ENCODE assay signal across 36 cellular contexts in genomic region chr9:115016369-115016768, GRCh38.
DNase-seq lines count a peak whose midpoint lies in the region; ATAC-seq and TF ChIP-seq lines count a peak whose summit lies in the region.
"Had no signal": no experiment of that assay in that cellular context is flagged by ENCODE, and none has a peak within 500 bp of the region (broad histone marks: within the 10 kb centered on the region; RNA-seq: fewer than 3 reads in every experiment).

No MANE protein-coding gene starts in this region.

- peaks cover 0 to 58% (median 46%) of the 10 kb centered on the region in 4 donors for H3K4me1 ChIP-seq in sigmoid colon
- H3K4me1 ChIP-seq: colonic mucosa, left lung, suprapubic skin had no signal

- WGBS in sigmoid colon, 2 donors = 44 to 68% methylated on average over 5 of the region's 5 CpGs

- H3K27me3 ChIP-seq in sigmoid colon = no peaks in the 10 kb centered on the region
- H3K27me3 ChIP-seq: colonic mucosa, left lung, ovary, suprapubic skin had no signal

- H3K27ac Mint-ChIP-seq in activated CD8-positive, alpha-beta T cell treated with anti-CD3 and anti-CD28 coated beads, Interleukin-2, amount 10 ng/mL, durations not matched to agents 7 days and 5 days = peak overlapping the region; percentile 2
- no peak overlapping the region for H3K27ac Mint-ChIP-seq in activated CD8-positive, alpha-beta T cell treated with anti-CD3 and anti-CD28 coated beads for 36 hours
- no peak overlapping the region for H3K27ac Mint-ChIP-seq in mesothelial cell of epicardium
- H3K27ac Mint-ChIP-seq: activated CD4-positive, alpha-beta T cell treated with anti-CD3 and anti-CD28 coated beads for 36 hours; activated naive CD4-positive, alpha-beta T cell treated with anti-CD3 and anti-CD28 coated beads, Interleukin-2, amount 50 U/mL, for 24 hours; CD4-positive, CD25-positive, alpha-beta regulatory T cell; nephron progenitor cell had no signal

- ATAC-seq in activated CD8-positive, alpha-beta T cell treated with anti-CD3 and anti-CD28 coated beads, Interleukin-2, amount 10 ng/mL, durations not matched to agents 7 days and 5 days = no peak
- ATAC-seq in activated CD8-positive, alpha-beta T cell treated with anti-CD3 and anti-CD28 coated beads for 36 hours = no peak
- peak; percentile 84 for ATAC-seq in esophagus mucosa
- ATAC-seq: activated CD4-positive, alpha-beta T cell treated with anti-CD3 and anti-CD28 coated beads for 36 hours; left lung; PC-3; Right ventricle myocardium inferior had no signal

- H3K4me3 Mint-ChIP-seq in activated CD8-positive, alpha-beta T cell treated with anti-CD3 and anti-CD28 coated beads, Interleukin-2, amount 10 ng/mL, durations not matched to agents 7 days and 5 days = no peak overlapping the region
- H3K4me3 Mint-ChIP-seq in activated CD8-positive, alpha-beta T cell treated with anti-CD3 and anti-CD28 coated beads for 36 hours = no peak overlapping the region
- H3K4me3 Mint-ChIP-seq in mesothelial cell of epicardium = no peak overlapping the region
- H3K4me3 Mint-ChIP-seq: activated CD4-positive, alpha-beta T cell treated with anti-CD3 and anti-CD28 coated beads for 36 hours; activated naive CD4-positive, alpha-beta T cell treated with anti-CD3 and anti-CD28 coated beads, Interleukin-2, amount 50 U/mL, for 24 hours; CD4-positive, CD25-positive, alpha-beta regulatory T cell; nephron progenitor cell had no signal

- H3K4me3 ChIP-seq in sigmoid colon = no peak overlapping the region
- H3K4me3 ChIP-seq: cardiac muscle cell, colonic mucosa, left lung, ovary, smooth muscle cell, suprapubic skin had no signal

- no peak for TF ChIP-seq POLR2A in sigmoid colon (IDR thresholded peaks at IDR 0.05)

- H3K9me3 Mint-ChIP-seq in activated CD8-positive, alpha-beta T cell treated with anti-CD3 and anti-CD28 coated beads, Interleukin-2, amount 10 ng/mL, durations not matched to agents 7 days and 5 days (ENCODE audit: insufficient read depth) = no peaks in the 10 kb centered on the region
- no peaks in the 10 kb centered on the region for H3K9me3 Mint-ChIP-seq in activated CD8-positive, alpha-beta T cell treated with anti-CD3 and anti-CD28 coated beads for 36 hours
- no peaks in the 10 kb centered on the region for H3K9me3 Mint-ChIP-seq in mesothelial cell of epicardium
- H3K9me3 Mint-ChIP-seq: activated naive CD4-positive, alpha-beta T cell treated with anti-CD3 and anti-CD28 coated beads, Interleukin-2, amount 50 U/mL, for 24 hours; CD4-positive, CD25-positive, alpha-beta regulatory T cell; nephron progenitor cell had no signal

- no peak for DNase-seq in activated CD8-positive, alpha-beta T cell treated with anti-CD3 and anti-CD28 coated beads, Interleukin-2, amount 10 ng/mL, durations not matched to agents 7 days and 5 days
- DNase-seq in activated CD8-positive, alpha-beta T cell treated with anti-CD3 and anti-CD28 coated beads for 36 hours = no peak
- DNase-seq in NOMO-1 treated with DMSO at 0.1 percent for 48 hours (lab: John Stamatoyannopoulos, UW; ENCODE audit: unreplicated experiment) = peak; percentile 38
- no peak for DNase-seq in sigmoid colon
- DNase-seq in LoVo (ENCODE audit: low spot score) = no peak
- no peak for DNase-seq in mesothelial cell of epicardium (ENCODE audit: low spot score in 2 of 2, unreplicated experiment in 2 of 2)
- DNase-seq in epidermal melanocyte (ENCODE audit: insufficient read length, low spot score) = no peak
- DNase-seq: activated CD4-positive, alpha-beta T cell treated with anti-CD3 and anti-CD28 coated beads for 36 hours; activated T-cell treated with anti-CD3 and anti-CD28 coated beads for 4 hours; amygdala; CD4-positive, CD25-positive, alpha-beta regulatory T cell; colonic mucosa; DND-41; effector CD8-positive, alpha-beta T cell; erythroblast; GF-D8; head of caudate nucleus; Kasumi-1; left lung; midbrain; NCI-H1092; NCI-H1694; NCI-H2171; NCI-H510A; nephron progenitor cell; ovary; PC-3; stimulated activated naive CD4-positive, alpha-beta T cell; T-helper 9 cell had no signal

- TF ChIP-seq EP300 in sigmoid colon (IDR thresholded peaks at IDR 0.05) = no peak

- peaks cover 7 to 15% (median 9%) of the 10 kb centered on the region in 4 donors for H3K36me3 ChIP-seq in sigmoid colon
- H3K36me3 ChIP-seq: cardiac muscle cell, colonic mucosa, left lung, ovary, suprapubic skin had no signal

- POLR2A ChIA-PET in activated CD8-positive, alpha-beta T cell treated with anti-CD3 and anti-CD28 coated beads, Interleukin-2, amount 10 ng/mL, durations not matched to agents 7 days and 5 days (lab: Charles Lee) = no interaction called here
- POLR2A ChIA-PET in activated CD8-positive, alpha-beta T cell treated with anti-CD3 and anti-CD28 coated beads for 36 hours (lab: Charles Lee) = no interaction called here

- peaks cover 2% of the 10 kb centered on the region for H3K36me3 Mint-ChIP-seq in activated CD8-positive, alpha-beta T cell treated with anti-CD3 and anti-CD28 coated beads, Interleukin-2, amount 10 ng/mL, durations not matched to agents 7 days and 5 days (ENCODE audit: low read depth)
- no peaks in the 10 kb centered on the region for H3K36me3 Mint-ChIP-seq in activated CD8-positive, alpha-beta T cell treated with anti-CD3 and anti-CD28 coated beads for 36 hours (ENCODE audit: low read depth)
- no peaks in the 10 kb centered on the region for H3K36me3 Mint-ChIP-seq in mesothelial cell of epicardium
- H3K36me3 Mint-ChIP-seq: activated naive CD4-positive, alpha-beta T cell treated with anti-CD3 and anti-CD28 coated beads, Interleukin-2, amount 50 U/mL, for 24 hours; CD4-positive, CD25-positive, alpha-beta regulatory T cell had no signal

- TF ChIP-seq CTCF in activated CD8-positive, alpha-beta T cell treated with anti-CD3 and anti-CD28 coated beads for 36 hours (IDR thresholded peaks at IDR 0.05) = no peak
- TF ChIP-seq CTCF in sigmoid colon (IDR thresholded peaks at IDR 0.05) = no peak
- no peak for TF ChIP-seq CTCF in mesothelial cell of epicardium (IDR thresholded peaks at IDR 0.05; ENCODE audit: unreplicated experiment)

- H3K27me3 Mint-ChIP-seq in activated CD8-positive, alpha-beta T cell treated with anti-CD3 and anti-CD28 coated beads, Interleukin-2, amount 10 ng/mL, durations not matched to agents 7 days and 5 days (ENCODE audit: low read depth) = no peaks in the 10 kb centered on the region
- no peaks in the 10 kb centered on the region for H3K27me3 Mint-ChIP-seq in activated CD8-positive, alpha-beta T cell treated with anti-CD3 and anti-CD28 coated beads for 36 hours
- H3K27me3 Mint-ChIP-seq in mesothelial cell of epicardium (ENCODE audit: low read depth) = no peaks in the 10 kb centered on the region
- H3K27me3 Mint-ChIP-seq: activated CD4-positive, alpha-beta T cell treated with anti-CD3 and anti-CD28 coated beads for 36 hours had no signal

- CTCF ChIA-PET in activated CD8-positive, alpha-beta T cell treated with anti-CD3 and anti-CD28 coated beads, Interleukin-2, amount 10 ng/mL, durations not matched to agents 7 days and 5 days (lab: Charles Lee) = interaction anchor here (1.7 to 9.8 kb wide), 7 partner anchors 46 to 363 kb away, joined by 3 to 145 read pairs (median 46); partner anchors contain the start of genes TEX48 and TNFSF8
- CTCF ChIA-PET in activated CD8-positive, alpha-beta T cell treated with anti-CD3 and anti-CD28 coated beads for 36 hours (lab: Charles Lee) = interaction anchor here (1.3 to 8.5 kb wide), 5 partner anchors 12 to 356 kb away, joined by 3 to 117 read pairs (median 14); partner anchors contain the start of gene TEX48

- H3K9me3 ChIP-seq in sigmoid colon = no peaks in the 10 kb centered on the region
- H3K9me3 ChIP-seq: colonic mucosa, left lung, ovary, suprapubic skin had no signal

- peak overlapping the region in 3 of 4 donors; percentile 85 to 90 (median 90) for H3K27ac ChIP-seq in sigmoid colon
- H3K27ac ChIP-seq: cardiac muscle cell, colonic mucosa, left lung, ovary, suprapubic skin, VCaP had no signal

- intact Hi-C loops in activated CD8-positive, alpha-beta T cell treated with anti-CD3 and anti-CD28 coated beads for 36 hours (cut with micrococcal nuclease) = no loop called here
- intact Hi-C loops in sigmoid colon (cut with DNase I) = loop anchor here (5.0 to 10.0 kb wide), 6 partner anchors 131 to 674 kb away; no protein-coding TSS in a partner anchor

- peaks cover 38% of the 10 kb centered on the region for H3K4me1 Mint-ChIP-seq in activated CD8-positive, alpha-beta T cell treated with anti-CD3 and anti-CD28 coated beads, Interleukin-2, amount 10 ng/mL, durations not matched to agents 7 days and 5 days (ENCODE audit: low read depth)
- H3K4me1 Mint-ChIP-seq in activated CD8-positive, alpha-beta T cell treated with anti-CD3 and anti-CD28 coated beads for 36 hours (ENCODE audit: low read depth) = peaks cover 35% of the 10 kb centered on the region
- peaks cover 16% of the 10 kb centered on the region for H3K4me1 Mint-ChIP-seq in mesothelial cell of epicardium
